In genomic region chr19:56152644-56153043, GRCh38 we compare ENCODE assay signal across 21 cellular contexts. TPM values are rescaled to one million over a fixed set of nuclear protein-coding genes. Genes with fewer than 3 reads are reported as not detected.
DNase-seq lines count a peak whose midpoint lies in the region; ATAC-seq and TF ChIP-seq lines count a peak whose summit lies in the region.
"Had no signal": no experiment of that assay in that cellular context is flagged by ENCODE, and none has a peak within 500 bp of the region (broad histone marks: within the 10 kb centered on the region; RNA-seq: fewer than 3 reads in every experiment).

No MANE protein-coding gene starts in this region.

- intact Hi-C loops in psoas muscle (cut with DNase I) = no loop called here
- intact Hi-C loops in CD4-positive, alpha-beta T cell (cut with DNase I, micrococcal nuclease) = no loop called here

- H3K4me3 Mint-ChIP-seq in CD4-positive, alpha-beta T cell = no peak overlapping the region
- H3K4me3 Mint-ChIP-seq: activated naive CD4-positive, alpha-beta T cell treated with anti-CD3 and anti-CD28 coated beads, Interleukin-2, amount 50 U/mL, for 24 hours; activated T-cell treated with anti-CD3 and anti-CD28 coated beads, Interleukin-2, amount 50 U/mL, for 4 hours; IgD-negative memory B cell; stimulated activated naive CD8-positive, alpha-beta T cell treated with anti-CD3 and anti-CD28 coated beads, Interleukin-15, amount 100 ng/mL, for 72 hours had no signal

- H3K27ac Mint-ChIP-seq in CD4-positive, alpha-beta T cell = no peak overlapping the region
- H3K27ac Mint-ChIP-seq: activated naive CD4-positive, alpha-beta T cell treated with anti-CD3 and anti-CD28 coated beads, Interleukin-2, amount 50 U/mL, for 24 hours had no signal

- ATAC-seq in psoas muscle = no peak
- ATAC-seq in CD4-positive, alpha-beta T cell (ENCODE audit: poor library complexity) = no peak
- ATAC-seq: activated T-cell treated with anti-CD3 and anti-CD28 coated beads, Interleukin-2, amount 50 U/mL, for 4 hours; GM12878; left lobe of liver; mucosa of descending colon; stimulated activated naive CD8-positive, alpha-beta T cell treated with anti-CD3 and anti-CD28 coated beads, Interleukin-15, amount 100 ng/mL, for 72 hours had no signal

- peaks cover 70% of the 10 kb centered on the region for H3K36me3 Mint-ChIP-seq in CD4-positive, alpha-beta T cell (ENCODE audit: low read depth)

- no peak overlapping the region for H2AFZ ChIP-seq in hepatocyte

- H3K4me3 ChIP-seq in WERI-Rb-1 (ENCODE audit: low read depth, low read length) (no peak overlapping the region), hepatocyte (no peak overlapping the region), psoas muscle (no peak overlapping the region)
- H3K4me3 ChIP-seq: colonic mucosa, GM12878, mucosa of descending colon, spleen, upper lobe of left lung had no signal

- H4K20me1 ChIP-seq in hepatocyte (ENCODE audit: insufficient read depth, poor library complexity, severe bottlenecking) = peaks cover 35% of the 10 kb centered on the region

- H3K9me2 ChIP-seq in hepatocyte (replicated peaks; ENCODE audit: insufficient read depth) = no peaks in the 10 kb centered on the region

- H3K4me1 ChIP-seq in hepatocyte (ENCODE audit: insufficient read depth) (peaks cover 7% of the 10 kb centered on the region), psoas muscle (peaks cover 20% of the 10 kb centered on the region)
- H3K4me1 ChIP-seq: colonic mucosa had no signal

- CTCF ChIA-PET in CD4-positive, alpha-beta T cell (lab: Charles Lee) = no interaction called here

- H3K79me2 ChIP-seq in hepatocyte = peaks cover 49% of the 10 kb centered on the region

- TF ChIP-seq CTCF in WERI-Rb-1 (IDR thresholded peaks at IDR 0.05; ENCODE audit: low read depth, low read length) (no peak), hepatocyte (IDR thresholded peaks at IDR 0.05; ENCODE audit: poor library complexity) (no peak), psoas muscle (IDR thresholded peaks at IDR 0.05) (no peak)
- TF ChIP-seq CTCF in CD4-positive, alpha-beta T cell (IDR thresholded peaks at IDR 0.05) = no peak

- H3K4me2 ChIP-seq in hepatocyte = no peak overlapping the region

- H3K9me3 ChIP-seq in WERI-Rb-1 (ENCODE audit: severe bottlenecking) (peaks cover 2% of the 10 kb centered on the region), hepatocyte (ENCODE audit: low read depth) (no peaks in the 10 kb centered on the region), psoas muscle (no peaks in the 10 kb centered on the region)
- no peaks in the 10 kb centered on the region for H3K9me3 ChIP-seq in CD4-positive, alpha-beta T cell (ENCODE audit: control insufficient read depth, low read length)
- H3K9me3 ChIP-seq: colonic mucosa, mucosa of descending colon, spleen, upper lobe of left lung had no signal

- POLR2A ChIA-PET in CD4-positive, alpha-beta T cell (lab: Charles Lee) = interaction anchor here (1.2 kb wide), 1 partner anchor 41 kb away, joined by 3 read pairs; no protein-coding TSS in a partner anchor

- H3K27ac ChIP-seq in WERI-Rb-1 (peak overlapping the region; percentile 57), hepatocyte (peak overlapping the region; percentile 36), psoas muscle (peak overlapping the region; percentile 69)
- H3K27ac ChIP-seq in CD4-positive, alpha-beta T cell (ENCODE audit: low read depth, low read length) = no peak overlapping the region
- H3K27ac ChIP-seq: colonic mucosa, spleen had no signal

- WGBS in hepatocyte (ENCODE audit: low lambda C conversion rate, missing lambda C conversion rate) = 76% methylated on average over 2 of the region's 2 CpGs
- WGBS in psoas muscle, 3 donors = 44 to 81% (median 56%) methylated on average over 2 of the region's 2 CpGs

- H3K9me3 Mint-ChIP-seq in CD4-positive, alpha-beta T cell = no peaks in the 10 kb centered on the region
- H3K9me3 Mint-ChIP-seq: activated naive CD4-positive, alpha-beta T cell treated with anti-CD3 and anti-CD28 coated beads, Interleukin-2, amount 50 U/mL, for 24 hours; activated T-cell treated with anti-CD3 and anti-CD28 coated beads, Interleukin-2, amount 50 U/mL, for 4 hours; stimulated activated naive CD8-positive, alpha-beta T cell treated with anti-CD3 and anti-CD28 coated beads, Interleukin-15, amount 100 ng/mL, for 72 hours had no signal

- H3K27me3 ChIP-seq in WERI-Rb-1 (ENCODE audit: insufficient read depth, low read depth, severe bottlenecking) = no peaks in the 10 kb centered on the region
- H3K27me3 ChIP-seq in hepatocyte = no peaks in the 10 kb centered on the region
- H3K27me3 ChIP-seq in psoas muscle (ENCODE audit: insufficient read depth in 3 of 3, low read length in 2 of 3) = no peaks in the 10 kb centered on the region
- H3K27me3 ChIP-seq in CD4-positive, alpha-beta T cell (ENCODE audit: control insufficient read depth, insufficient read depth, low read length) = no peaks in the 10 kb centered on the region
- H3K27me3 ChIP-seq: colonic mucosa, spleen, upper lobe of left lung had no signal

- DNase-seq in WERI-Rb-1 (peak; percentile 19), hepatocyte (ENCODE audit: low spot score) (no peak), psoas muscle (no peak)
- no peak for DNase-seq in CD4-positive, alpha-beta T cell
- DNase-seq in effector CD4-positive, alpha-beta T cell = no peak
- DNase-seq: activated CD4-positive, CD25-positive, alpha-beta regulatory T cell; activated T-cell treated with anti-CD3 and anti-CD28 coated beads, Interleukin-2, amount 50 U/mL, for 4 hours; colonic mucosa; mucosa of descending colon; NCI-H1417 treated with DMSO at 0.1 percent for 48 hours; NCI-H524 treated with DMSO at 0.1 percent for 48 hours; spleen; stimulated activated CD4-positive, alpha-beta T cell treated with anti-CD3 and anti-CD28 coated beads, Interleukin-4, amount 100 ng/mL, for 24 hours; stimulated activated naive CD8-positive, alpha-beta T cell treated with anti-CD3 and anti-CD28 coated beads, Interleukin-15, amount 100 ng/mL, for 72 hours; upper lobe of left lung had no signal

- H3K36me3 ChIP-seq in WERI-Rb-1 = peaks cover 34% of the 10 kb centered on the region
- no peaks in the 10 kb centered on the region for H3K36me3 ChIP-seq in hepatocyte (replicated peaks; ENCODE audit: insufficient read depth, low read depth)
- peaks cover 0 to 30% of the 10 kb centered on the region in 2 donors for H3K36me3 ChIP-seq in psoas muscle (ENCODE audit: insufficient read depth in 1 of 2, low read depth in 1 of 2)

- H3K27me3 Mint-ChIP-seq in CD4-positive, alpha-beta T cell = no peaks in the 10 kb centered on the region
- H3K27me3 Mint-ChIP-seq: activated naive CD4-positive, alpha-beta T cell treated with anti-CD3 and anti-CD28 coated beads, Interleukin-2, amount 50 U/mL, for 24 hours; IgD-negative memory B cell; stimulated activated naive CD8-positive, alpha-beta T cell treated with anti-CD3 and anti-CD28 coated beads, Interleukin-15, amount 100 ng/mL, for 72 hours had no signal

- peaks cover 29% of the 10 kb centered on the region for H3K4me1 Mint-ChIP-seq in CD4-positive, alpha-beta T cell (ENCODE audit: low read depth)

RNA-seq across cellular contexts. Expression of gene ZNF444, which starts 11.6 kb away (rescaled TPM):
- total RNA-seq in hepatocyte (38.3 and 46.6 TPM in 2 replicates), psoas muscle (10 to 100 TPM; 12.0 to 20.6 (median 16.6) TPM)
- polyA plus RNA-seq in hepatocyte (60.2 and 74.3 TPM in 2 replicates), psoas muscle (10 to 100 TPM; 14.1 to 22.4 (median 14.7) TPM)
- total RNA-seq in CD4-positive, alpha-beta T cell = 10 to 100 TPM; 13.5 TPM

RNA-seq across cellular contexts. Expression of gene GALP, which starts 23.2 kb away (rescaled TPM):
- total RNA-seq in hepatocyte = not detected in 2 replicates
- polyA plus RNA-seq in hepatocyte = not detected in 2 replicates
- total RNA-seq in psoas muscle = not detected
- not detected for polyA plus RNA-seq in psoas muscle
- not detected for total RNA-seq in CD4-positive, alpha-beta T cell
- total RNA-seq: activated T-cell treated with anti-CD3 and anti-CD28 coated beads, Interleukin-2, amount 50 U/mL, for 4 hours; colonic mucosa; GM12878; left lobe of liver; M059J; mucosa of descending colon; renal cortical epithelial cell; spleen; upper lobe of left lung had no signal
- polyA plus RNA-seq: GM12878, IgD-negative memory B cell, spleen had no signal

RNA-seq across cellular contexts. Expression of gene ZNF787, which starts 31.5 kb away (rescaled TPM):
- 14.5 and 23.5 TPM in 2 replicates for total RNA-seq in hepatocyte
- 24.9 and 27.2 TPM in 2 replicates for polyA plus RNA-seq in hepatocyte
- 10 to 100 TPM; 33.3 to 62.7 (median 54.2) TPM for total RNA-seq in psoas muscle
- polyA plus RNA-seq in psoas muscle = 10 to 100 TPM; 27.3 to 56.6 (median 49.1) TPM
- total RNA-seq in CD4-positive, alpha-beta T cell = 10 to 100 TPM; 11.4 to 11.5 TPM

RNA-seq across cellular contexts. Expression of gene ZSCAN5B, which starts 44.9 kb away (rescaled TPM):
- total RNA-seq in hepatocyte (not detected in 2 replicates), psoas muscle (not detected)
- polyA plus RNA-seq in hepatocyte (not detected in 2 replicates), psoas muscle (under 1 TPM in 1 of 3 donors, not detected in 2; 0.05 TPM)
- not detected for total RNA-seq in CD4-positive, alpha-beta T cell
- total RNA-seq: activated T-cell treated with anti-CD3 and anti-CD28 coated beads, Interleukin-2, amount 50 U/mL, for 4 hours; colonic mucosa; GM12878; left lobe of liver; M059J; mucosa of descending colon; renal cortical epithelial cell; spleen; upper lobe of left lung had no signal

RNA-seq across cellular contexts. Expression of gene ZSCAN5C, which starts 49.4 kb away (rescaled TPM):
- total RNA-seq in hepatocyte (not detected in 2 replicates), psoas muscle (not detected)
- polyA plus RNA-seq in hepatocyte (not detected in 2 replicates), psoas muscle (not detected)
- not detected for total RNA-seq in CD4-positive, alpha-beta T cell
- total RNA-seq: activated T-cell treated with anti-CD3 and anti-CD28 coated beads, Interleukin-2, amount 50 U/mL, for 4 hours; colonic mucosa; GM12878; left lobe of liver; M059J; mucosa of descending colon; renal cortical epithelial cell; spleen; upper lobe of left lung had no signal
- polyA plus RNA-seq: GM12878, IgD-negative memory B cell, spleen had no signal
